Comparison of ENCODE assay signal across 17 cellular contexts in genomic region chr7:2859952-2860351, GRCh38.
"Had no signal": no experiment of that assay in that cellular context is flagged by ENCODE, and none has a peak within 500 bp of the region (broad histone marks: within the 10 kb centered on the region; RNA-seq: fewer than 3 reads in every experiment).

No MANE protein-coding gene starts in this region.

- H3K9me3 Mint-ChIP-seq: T-helper 1 cell treated with Interleukin-12 subunit alpha and Interleukin-12 subunit beta and Interleukin-4 antibody, amounts not matched to agents 30 μg/mL and 1 μg/mL, for 36 hours had no signal

- H3K9me3 ChIP-seq: thoracic aorta, upper lobe of right lung had no signal

- H3K4me3 ChIP-seq: cardiac muscle cell, lung, thoracic aorta, upper lobe of right lung had no signal

- H3K36me3 ChIP-seq: cardiac muscle cell, thoracic aorta, upper lobe of right lung had no signal

- DNase-seq: activated CD4-positive, alpha-beta T cell treated with anti-CD3 and anti-CD28 coated beads, Interleukin-2, amount 50 U/mL, for 1 hour; activated CD4-positive, CD25-positive, alpha-beta regulatory T cell treated with anti-CD3 and anti-CD28 coated beads, Interleukin-2, amount 50 U/mL, for 72 hours; activated CD8-positive, alpha-beta memory T cell treated with anti-CD3 and anti-CD28 coated beads, Interleukin-2, amount 50 U/mL, for 48 hours; activated effector memory CD4-positive, alpha-beta T cell treated with Interleukin-2 at 50 U/mL for 16 hours; activated naive CD4-positive, alpha-beta T cell treated with anti-CD3 and anti-CD28 coated beads, Interleukin-2, amount 50 U/mL, for 16 hours; activated T-cell treated with anti-CD3 and anti-CD28 coated beads, Interleukin-2, amount 50 U/mL, for 48 hours; dermis blood vessel endothelial cell; effector memory CD4-positive, alpha-beta T cell; hypothalamus; nephron progenitor cell; nucleus accumbens; stimulated activated CD4-positive, alpha-beta T cell treated with anti-CD3 and anti-CD28 coated beads, Interleukin-2, amount 100 ng/mL, for 24 hours; upper lobe of right lung had no signal

- H3K27ac ChIP-seq: thoracic aorta, upper lobe of right lung had no signal

- H3K4me3 Mint-ChIP-seq: nephron progenitor cell; T-helper 1 cell treated with Interleukin-12 subunit alpha and Interleukin-12 subunit beta and Interleukin-4 antibody, amounts not matched to agents 30 μg/mL and 1 μg/mL, for 36 hours had no signal
